8 cellular contexts compared by ENCODE assay signal in the genomic region with DNA sequence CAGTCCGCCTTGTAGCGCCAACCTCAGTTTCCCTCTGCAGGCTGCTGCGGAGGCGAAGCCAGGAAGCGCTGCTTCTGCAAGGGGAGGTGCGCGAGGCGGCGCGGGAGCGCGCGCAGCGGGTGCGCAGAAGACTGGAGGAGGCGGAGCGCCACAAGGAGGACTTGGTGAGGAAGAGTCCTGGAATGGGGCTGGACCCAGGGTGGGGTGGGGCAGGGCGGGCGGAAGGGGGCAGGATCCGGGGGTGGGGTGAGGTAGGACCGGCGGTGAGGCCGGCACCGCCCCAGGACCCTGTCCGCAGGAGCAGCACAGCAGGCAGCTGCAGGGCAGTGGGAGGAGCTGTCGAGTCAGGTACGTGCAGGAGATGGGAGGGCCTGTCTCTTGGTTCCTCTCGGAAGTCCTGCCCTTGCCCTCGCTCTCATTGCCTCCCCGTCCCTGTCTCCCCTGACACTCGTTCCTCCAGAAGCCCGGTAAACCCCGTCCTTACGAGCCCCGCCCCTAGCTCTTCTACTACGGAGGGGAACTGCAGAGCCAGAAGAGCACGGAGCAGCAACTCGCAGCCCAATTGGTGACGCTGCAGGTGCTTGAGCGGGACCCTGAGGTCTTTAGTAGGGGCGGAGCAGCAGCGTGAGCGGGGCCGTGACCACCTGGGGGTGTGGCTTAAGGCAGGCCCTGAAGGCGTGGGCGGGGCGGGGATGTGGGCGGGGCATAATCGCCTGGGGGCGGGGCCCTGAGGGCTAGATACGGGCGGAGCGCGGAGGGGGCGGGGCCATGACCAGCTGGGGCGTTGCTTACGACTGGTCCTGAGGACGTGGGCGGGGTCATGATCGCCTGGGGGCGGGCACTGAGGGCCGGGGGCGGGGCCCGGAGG.
DNase-seq lines count a peak whose midpoint lies in the region; ATAC-seq, FAIRE-seq and TF ChIP-seq lines count a peak whose summit lies in the region.
"Not testable (repeated sequence)": the region's sequence is repeated elsewhere in the genome, so short reads cannot be mapped to it uniquely, and the experiment has no call there.

No MANE protein-coding gene starts in this region.

- H3K27me3 ChIP-seq in Caco-2 (replicated peaks; ENCODE audit: control insufficient read depth, insufficient read depth, low read length): not testable (repeated sequence)

- not testable (repeated sequence) for H3K4me1 Mint-ChIP-seq in Caco-2 (ENCODE audit: low read depth, unreplicated experiment); endothelial cell (ENCODE audit: unreplicated experiment)
- peaks cover 12% of the 10 kb centered on the region for H3K4me1 Mint-ChIP-seq in activated CD8-positive, alpha-beta memory T cell treated with anti-CD3 and anti-CD28 coated beads, Interleukin-2, amount 10 ng/mL, durations not matched to agents 7 days and 5 days
- peaks cover 13% of the 10 kb centered on the region for H3K4me1 Mint-ChIP-seq in mesothelial cell of epicardium

- H3K27ac Mint-ChIP-seq in Caco-2 (ENCODE audit: unreplicated experiment): peak overlapping the region; percentile 99
- peak overlapping the region; percentile 100 for H3K27ac Mint-ChIP-seq in activated CD8-positive, alpha-beta memory T cell treated with anti-CD3 and anti-CD28 coated beads, Interleukin-2, amount 10 ng/mL, durations not matched to agents 7 days and 5 days
- H3K27ac Mint-ChIP-seq in endothelial cell (ENCODE audit: unreplicated experiment): peak overlapping the region; percentile 36
- peak overlapping the region; percentile 100 for H3K27ac Mint-ChIP-seq in mesothelial cell of epicardium

- TF ChIP-seq CTCF in Caco-2 (IDR thresholded peaks at IDR 0.05; ENCODE audit: insufficient read depth in 1 of 2, low read depth in 1 of 2, low read length in 1 of 2, severe bottlenecking in 1 of 2, unreplicated experiment in 1 of 2); endothelial cell (IDR thresholded peaks at IDR 0.05; ENCODE audit: unreplicated experiment); mesothelial cell of epicardium (IDR thresholded peaks at IDR 0.05; ENCODE audit: unreplicated experiment): not testable (repeated sequence)

- not testable (repeated sequence) for H3K4me1 ChIP-seq in Caco-2

- H3K4me3 Mint-ChIP-seq in Caco-2 (ENCODE audit: unreplicated experiment) (peak overlapping the region; percentile 98), endothelial cell (ENCODE audit: unreplicated experiment) (peak overlapping the region; percentile 89), mesothelial cell of epicardium (peak overlapping the region; percentile 92)
- H3K4me3 Mint-ChIP-seq in activated CD8-positive, alpha-beta memory T cell treated with anti-CD3 and anti-CD28 coated beads, Interleukin-2, amount 10 ng/mL, durations not matched to agents 7 days and 5 days: peak overlapping the region; percentile 95

- CTCF ChIA-PET in Caco-2 (lab: Charles Lee): interaction anchor here (0.8 to 1.2 kb wide), 4 partner anchors 39 to 135 kb away, joined by 3 to 5 read pairs (median 4); no protein-coding TSS in a partner anchor
- CTCF ChIA-PET in activated CD8-positive, alpha-beta memory T cell treated with anti-CD3 and anti-CD28 coated beads, Interleukin-2, amount 10 ng/mL, durations not matched to agents 7 days and 5 days (lab: Charles Lee): interaction anchor here (0.7 kb wide), 1 partner anchor 139 kb away, joined by 3 read pairs; no protein-coding TSS in a partner anchor

- not testable (repeated sequence) for BruUV-seq in Caco-2 (replicated peaks; lab: Mats Ljungman, UMichigan)

- not testable (repeated sequence) for H3K36me3 ChIP-seq in Caco-2 (ENCODE audit: control insufficient read depth, insufficient read depth, low read length)

- DNase-seq in Caco-2: peak; percentile 95 to 98
- peak; percentile 65 for DNase-seq in HTR-8/SVneo (ENCODE audit: insufficient read length, low spot score)
- peak; percentile 93 for DNase-seq in NOMO-1 treated with DMSO at 0.1 percent for 48 hours (lab: John Stamatoyannopoulos, UW; ENCODE audit: unreplicated experiment)
- DNase-seq in activated CD8-positive, alpha-beta memory T cell treated with anti-CD3 and anti-CD28 coated beads, Interleukin-2, amount 10 ng/mL, durations not matched to agents 7 days and 5 days: peak; percentile 97
- peak; percentile 96 for DNase-seq in endothelial cell (ENCODE audit: low spot score)
- DNase-seq in mesothelial cell of epicardium (ENCODE audit: low spot score in 2 of 2, unreplicated experiment in 2 of 2): peak; percentile 93 to 97
- DNase-seq in stimulated activated CD8-positive, alpha-beta memory T cell treated with anti-CD3 and anti-CD28 coated beads, Interleukin-15, amount 100 ng/mL, for 4 hours (ENCODE audit: low read depth in 2 of 2): peak; percentile 92 to 93

- H3K4me3 ChIP-seq in Caco-2 (ENCODE audit: low read depth, low read length): peak overlapping the region; percentile 53

- H3K9me3 ChIP-seq in Caco-2: not testable (repeated sequence)

- ATAC-seq in GM21390 (IDR thresholded peaks at IDR 0.05; ENCODE audit: unreplicated experiment): peak; percentile 58
- peak; percentile 83 for ATAC-seq in activated CD8-positive, alpha-beta memory T cell treated with anti-CD3 and anti-CD28 coated beads, Interleukin-2, amount 10 ng/mL, durations not matched to agents 7 days and 5 days

- H3K36me3 Mint-ChIP-seq in Caco-2 (ENCODE audit: insufficient read depth, unreplicated experiment): peaks cover 13% of the 10 kb centered on the region
- not testable (repeated sequence) for H3K36me3 Mint-ChIP-seq in activated CD8-positive, alpha-beta memory T cell treated with anti-CD3 and anti-CD28 coated beads, Interleukin-2, amount 10 ng/mL, durations not matched to agents 7 days and 5 days; endothelial cell (ENCODE audit: low read depth, unreplicated experiment); mesothelial cell of epicardium

- not testable (repeated sequence) for H3K9me3 Mint-ChIP-seq in Caco-2 (ENCODE audit: unreplicated experiment); activated CD8-positive, alpha-beta memory T cell treated with anti-CD3 and anti-CD28 coated beads, Interleukin-2, amount 10 ng/mL, durations not matched to agents 7 days and 5 days (ENCODE audit: low read depth); endothelial cell (ENCODE audit: unreplicated experiment); mesothelial cell of epicardium

- FAIRE-seq in HTR-8/SVneo (lab: Jason Lieb, UNC): not testable (repeated sequence)

- not testable (repeated sequence) for H3K27me3 Mint-ChIP-seq in Caco-2 (ENCODE audit: insufficient read depth, unreplicated experiment); endothelial cell (ENCODE audit: unreplicated experiment)
- H3K27me3 Mint-ChIP-seq in activated CD8-positive, alpha-beta memory T cell treated with anti-CD3 and anti-CD28 coated beads, Interleukin-2, amount 10 ng/mL, durations not matched to agents 7 days and 5 days: peaks cover 14% of the 10 kb centered on the region
- peaks cover 17% of the 10 kb centered on the region for H3K27me3 Mint-ChIP-seq in mesothelial cell of epicardium (ENCODE audit: low read depth)

- intact Hi-C loops in Caco-2 (cut with micrococcal nuclease; ENCODE audit: unreplicated experiment): not testable (repeated sequence)

- POLR2A ChIA-PET in Caco-2 (lab: Charles Lee): interaction anchor here (0.5 kb wide), 1 partner anchor 156 kb away, joined by 3 read pairs; no protein-coding TSS in a partner anchor

Comparison
In these comparisons a context has a peak if more than half of its experiments do, and no peak if none do; other contexts are left out.
1. Peak in every context shown above with its lines: DNase-seq, ATAC-seq and H3K4me3 ChIP-seq.
2. H3K27ac Mint-ChIP-seq: peak in every context shown above with its lines; median percentile 100 in activated CD8-positive, alpha-beta memory T cell treated with anti-CD3 and anti-CD28 coated beads, Interleukin-2, amount 10 ng/mL, durations not matched to agents 7 days and 5 days; 100 in mesothelial cell of epicardium; 99 in Caco-2; 36 in endothelial cell.